In genomic region chr1:200411406-200412257, GRCh38 we compare ENCODE assay signal across 15 cellular contexts. TPM values are rescaled to one million over a fixed set of nuclear protein-coding genes. Genes with fewer than 3 reads are reported as not detected.
DNase-seq lines count a peak whose midpoint lies in the region; ATAC-seq and TF ChIP-seq lines count a peak whose summit lies in the region.
"Had no signal": no experiment of that assay in that cellular context is flagged by ENCODE, and none has a peak within 500 bp of the region (broad histone marks: within the 10 kb centered on the region; RNA-seq: fewer than 3 reads in every experiment).

No MANE protein-coding gene starts in this region.

- in situ Hi-C loops in GM23248 (cut with MboI), result no loop called here

- no peak for TF ChIP-seq CTCF in parathyroid adenoma (IDR thresholded peaks at IDR 0.05)

- peaks cover 48% of the 10 kb centered on the region for H3F3A ChIP-seq in GM23248 (ENCODE audit: insufficient read depth)

- H3K4me2 ChIP-seq in GM23248 (ENCODE audit: unreplicated experiment), result no peak overlapping the region
- H3K4me2 ChIP-seq in parathyroid adenoma (ENCODE audit: low read length), result no peak overlapping the region

- H3K9me2 ChIP-seq in GM23248 (ENCODE audit: insufficient read depth), result no peaks in the 10 kb centered on the region; the same call in 1 of the 2 replicates

- H3K79me2 ChIP-seq in GM23248 (ENCODE audit: insufficient read depth) (peaks cover 32% of the 10 kb centered on the region), parathyroid adenoma (peaks cover 4% of the 10 kb centered on the region)

- H3K36me3 ChIP-seq in GM23248 (ENCODE audit: low read depth), result peaks cover 22% of the 10 kb centered on the region
- peaks cover 25% of the 10 kb centered on the region for H3K36me3 ChIP-seq in SK-N-MC (ENCODE audit: insufficient read depth, low read length)
- H3K36me3 ChIP-seq in iPS DF 6.9 (ENCODE audit: control insufficient read depth, insufficient read depth, low read length), result peaks cover 14% of the 10 kb centered on the region; the same call in 1 of the 2 replicates
- no peaks in the 10 kb centered on the region for H3K36me3 ChIP-seq in parathyroid adenoma (ENCODE audit: control insufficient read depth, insufficient read depth, low read length)

- ATAC-seq in GM18909 (IDR thresholded peaks at IDR 0.05; ENCODE audit: poor library complexity, unreplicated experiment), result no peak
- ATAC-seq: activated CD8-positive, alpha-beta T cell treated with anti-CD3 and anti-CD28 coated beads, Interleukin-2, amount 10 ng/mL, durations not matched to agents 7 days and 5 days; esophagus mucosa; naive thymus-derived CD4-positive, alpha-beta T cell; T-helper 17 cell had no signal

- H3K9me3 ChIP-seq in GM23248 (ENCODE audit: low read depth) (no peaks in the 10 kb centered on the region), SK-N-MC (ENCODE audit: low read depth, low read length) (no peaks in the 10 kb centered on the region), iPS DF 6.9 (ENCODE audit: control insufficient read depth, insufficient read depth, low read length) (no peaks in the 10 kb centered on the region), parathyroid adenoma (ENCODE audit: control insufficient read depth, low read length) (no peaks in the 10 kb centered on the region)

- H3K9ac ChIP-seq in GM23248 (no peak overlapping the region), SK-N-MC (ENCODE audit: insufficient read length) (no peak overlapping the region), parathyroid adenoma (no peak overlapping the region)

- no peaks in the 10 kb centered on the region for H3K27me3 ChIP-seq in GM23248 (replicated peaks; ENCODE audit: insufficient read depth)
- H3K27me3 ChIP-seq in iPS DF 6.9 (ENCODE audit: control insufficient read depth, insufficient read depth, low read length), result no peaks in the 10 kb centered on the region
- no peaks in the 10 kb centered on the region for H3K27me3 ChIP-seq in parathyroid adenoma (ENCODE audit: control insufficient read depth, insufficient read depth, low read length)

- 37 to 42% methylated on average over 20 of the region's 20 CpGs for WGBS in GM23248 (ENCODE audit: low coverage in 1 of 2, low lambda C conversion rate in 2 of 2, missing lambda C conversion rate in 2 of 2), 2 experiments
- WGBS in iPS DF 6.9 (ENCODE audit: insufficient coverage, insufficient read length), result no CpG with 5 or more reads among the region's 20 CpGs

- DNase-seq in GM23248 (no peak), SK-N-MC (ENCODE audit: low read depth, low spot score) (no peak), iPS DF 6.9 (ENCODE audit: low read depth, low spot score) (peak; percentile 87), NCI-H2171 (lab: John Stamatoyannopoulos, UW) (no peak), SW480 (ENCODE audit: low spot score) (no peak), NCI-H2081 (lab: John Stamatoyannopoulos, UW) (no peak)
- DNase-seq: activated CD8-positive, alpha-beta T cell treated with anti-CD3 and anti-CD28 coated beads, Interleukin-2, amount 10 ng/mL, durations not matched to agents 7 days and 5 days; activated naive CD4-positive, alpha-beta T cell treated with Interleukin-2 at 50 U/mL for 16 hours; CD8-positive, alpha-beta memory T cell; naive thymus-derived CD4-positive, alpha-beta T cell; NCI-H2171 treated with DMSO at 0.1 percent for 48 hours; T-helper 17 cell had no signal

- H2AFZ ChIP-seq in GM23248 (peak overlapping the region; percentile 52), parathyroid adenoma (peak overlapping the region; percentile 72)

- no peak overlapping the region for H3K4me3 ChIP-seq in GM23248
- H3K4me3 ChIP-seq in SK-N-MC, result peak overlapping the region; percentile 95
- H3K4me3 ChIP-seq in iPS DF 6.9 (ENCODE audit: low read length), result peak overlapping the region; percentile 92
- no peak overlapping the region for H3K4me3 ChIP-seq in parathyroid adenoma (ENCODE audit: low read depth, low read length)

- H3K4me1 ChIP-seq in GM23248 (ENCODE audit: insufficient read depth), result peaks cover 53% of the 10 kb centered on the region
- H3K4me1 ChIP-seq in iPS DF 6.9 (ENCODE audit: control insufficient read depth, insufficient read depth, low read length), result 0 out of 2 replicates have a peak, but pooled peaks cover 3% of the 10 kb centered on the region
- no peaks in the 10 kb centered on the region for H3K4me1 ChIP-seq in parathyroid adenoma

- H3K27ac ChIP-seq in GM23248 (no peak overlapping the region), SK-N-MC (peak overlapping the region; percentile 79), iPS DF 6.9 (ENCODE audit: low read length) (peak overlapping the region; percentile 3), parathyroid adenoma (no peak overlapping the region)

- no peaks in the 10 kb centered on the region for H4K20me1 ChIP-seq in GM23248 (ENCODE audit: insufficient read depth)

RNA-seq across cellular contexts. Expression of gene ZNF281, which starts 1.8 kb away (rescaled TPM):
- total RNA-seq in GM23248 (2014; rRNA removed; shearing (Covaris generic)), result 41.6 and 45.2 TPM in 2 replicates
- polyA plus RNA-seq in GM23248 (2016; fragmentation: Nextera tagmentation; extraction: Ambion mirVana), result 39.1 and 40.3 TPM in 2 replicates

Comparison
In these comparisons a context has a peak if more than half of its experiments do, and no peak if none do; other contexts are left out.
1. H3K27ac ChIP-seq: peak in SK-N-MC (single experiment) and iPS DF 6.9 (single experiment); none in GM23248 (single experiment) and parathyroid adenoma (single experiment).
2. H3K4me3 ChIP-seq: peak in SK-N-MC (single experiment) and iPS DF 6.9 (single experiment); none in GM23248 (single experiment) and parathyroid adenoma (single experiment).